Comparison of ENCODE assay signal across 20 cellular contexts in genomic region chr1:208015255-208015654, GRCh38.
DNase-seq lines count a peak whose midpoint lies in the region; ATAC-seq lines count a peak whose summit lies in the region.
"Had no signal": no experiment of that assay in that cellular context is flagged by ENCODE, and none has a peak within 500 bp of the region (broad histone marks: within the 10 kb centered on the region; RNA-seq: fewer than 3 reads in every experiment).

No MANE protein-coding gene starts in this region.

- no peaks in the 10 kb centered on the region for H3K9me3 Mint-ChIP-seq in stimulated activated effector memory CD8-positive, alpha-beta T cell treated with anti-CD3 and anti-CD28 coated beads, Interleukin-12 subunit alpha, Interleukin-12 subunit beta, amount 100 ng/mL, for 72 hours
- H3K9me3 Mint-ChIP-seq: CD14-positive monocyte; CD4-positive, alpha-beta memory T cell; HFFc6 had no signal

- no peak overlapping the region for H3K4me3 Mint-ChIP-seq in stimulated activated effector memory CD8-positive, alpha-beta T cell treated with anti-CD3 and anti-CD28 coated beads, Interleukin-12 subunit alpha, Interleukin-12 subunit beta, amount 100 ng/mL, for 72 hours
- H3K4me3 Mint-ChIP-seq: CD14-positive monocyte; CD4-positive, alpha-beta memory T cell; HFFc6 had no signal

- no peaks in the 10 kb centered on the region for H3K36me3 Mint-ChIP-seq in stimulated activated effector memory CD8-positive, alpha-beta T cell treated with anti-CD3 and anti-CD28 coated beads, Interleukin-12 subunit alpha, Interleukin-12 subunit beta, amount 100 ng/mL, for 72 hours
- H3K36me3 Mint-ChIP-seq: CD14-positive monocyte; CD4-positive, alpha-beta memory T cell had no signal

- DNase-seq in NCI-H2227 treated with DMSO at 0.1 percent for 48 hours (lab: John Stamatoyannopoulos, UW) = peak; percentile 24
- DNase-seq in NCI-H2227 (lab: John Stamatoyannopoulos, UW; ENCODE audit: unreplicated experiment) = no peak
- DNase-seq in cardiac septum (ENCODE audit: low spot score) = peak; percentile 50
- DNase-seq in right cardiac atrium = no peak
- no peak for DNase-seq in stimulated activated effector memory CD8-positive, alpha-beta T cell treated with anti-CD3 and anti-CD28 coated beads, Interleukin-12 subunit alpha, Interleukin-12 subunit beta, amount 100 ng/mL, for 72 hours (ENCODE audit: low spot score in 2 of 2)
- DNase-seq in SHP77 (lab: John Stamatoyannopoulos, UW) = no peak
- DNase-seq: 8988T; Calu3; CD4-positive, alpha-beta memory T cell; DMS53; DND-41; EL; GOT3; H7; HFFc6 had no signal

- H3K27ac Mint-ChIP-seq in stimulated activated effector memory CD8-positive, alpha-beta T cell treated with anti-CD3 and anti-CD28 coated beads, Interleukin-12 subunit alpha, Interleukin-12 subunit beta, amount 100 ng/mL, for 72 hours = no peak overlapping the region
- H3K27ac Mint-ChIP-seq: CD14-positive monocyte, HFFc6 had no signal

- no peaks in the 10 kb centered on the region for H3K27me3 ChIP-seq in right cardiac atrium (ENCODE audit: control insufficient read depth, insufficient read depth)
- H3K27me3 ChIP-seq: BLaER1 had no signal

- no peak overlapping the region for H3K27ac ChIP-seq in right cardiac atrium (ENCODE audit: low read length)
- H3K27ac ChIP-seq: BLaER1 had no signal

- no peaks in the 10 kb centered on the region for H3K9me3 ChIP-seq in right cardiac atrium (ENCODE audit: control insufficient read depth, low read length)
- H3K9me3 ChIP-seq: BLaER1 had no signal

- ATAC-seq in right cardiac atrium (no peak), HG03039 (IDR thresholded peaks at IDR 0.05; ENCODE audit: unreplicated experiment) (no peak)
- ATAC-seq in stimulated activated effector memory CD8-positive, alpha-beta T cell treated with anti-CD3 and anti-CD28 coated beads, Interleukin-12 subunit alpha, Interleukin-12 subunit beta, amount 100 ng/mL, for 72 hours = peak; percentile 11
- ATAC-seq: GM12878, HCT116 had no signal

- intact Hi-C loops in cardiac septum (cut with DNase I) = no loop called here
- intact Hi-C loops in right cardiac atrium (cut with DNase I) = no loop called here

- no peaks in the 10 kb centered on the region for H3K4me1 ChIP-seq in right cardiac atrium (ENCODE audit: control insufficient read depth, insufficient read depth, low read length)

- no peak overlapping the region for H3K4me3 ChIP-seq in right cardiac atrium (ENCODE audit: low read length)
- H3K4me3 ChIP-seq: BLaER1, GM12878 had no signal

- no peaks in the 10 kb centered on the region for H3K4me1 Mint-ChIP-seq in stimulated activated effector memory CD8-positive, alpha-beta T cell treated with anti-CD3 and anti-CD28 coated beads, Interleukin-12 subunit alpha, Interleukin-12 subunit beta, amount 100 ng/mL, for 72 hours
- H3K4me1 Mint-ChIP-seq: CD14-positive monocyte; CD4-positive, alpha-beta memory T cell had no signal

- 75% methylated on average over 6 of the region's 6 CpGs for WGBS in right cardiac atrium

Comparison
In these comparisons a context has a peak if more than half of its experiments do, and no peak if none do; other contexts are left out.
1. DNase-seq: peak in NCI-H2227 treated with DMSO at 0.1 percent for 48 hours (single experiment) and cardiac septum (single experiment); none in NCI-H2227 (single experiment), right cardiac atrium (0 of 3), stimulated activated effector memory CD8-positive, alpha-beta T cell treated with anti-CD3 and anti-CD28 coated beads, Interleukin-12 subunit alpha, Interleukin-12 subunit beta, amount 100 ng/mL, for 72 hours (0 of 2) and SHP77 (0 of 2).